In genomic region chr16:10938844-10939648, GRCh38 we compare ENCODE assay signal across 10 cellular contexts. TPM values are rescaled to one million over a fixed set of nuclear protein-coding genes. Genes with fewer than 3 reads are reported as not detected.
DNase-seq lines count a peak whose midpoint lies in the region; ATAC-seq and TF ChIP-seq lines count a peak whose summit lies in the region.
"Had no signal": no experiment of that assay in that cellular context is flagged by ENCODE, and none has a peak within 500 bp of the region (broad histone marks: within the 10 kb centered on the region; RNA-seq: fewer than 3 reads in every experiment).

No MANE protein-coding gene starts in this region.

- no peak for DNase-seq in activated CD8-positive, alpha-beta memory T cell treated with anti-CD3 and anti-CD28 coated beads, Interleukin-2, amount 10 ng/mL, durations not matched to agents 7 days and 5 days
- no peak for DNase-seq in activated CD8-positive, alpha-beta memory T cell treated with anti-CD3 and anti-CD28 coated beads, Interleukin-2, amount 50 U/mL, for 4 hours
- DNase-seq in left colon (no peak), suprapubic skin (ENCODE audit: low spot score in 2 of 2) (no peak), foreskin keratinocyte (no peak)
- no peak for DNase-seq in effector CD4-positive, alpha-beta T cell
- DNase-seq: cortex of kidney, NCI-H2029 treated with DMSO at 0.1 percent for 48 hours had no signal

- peaks cover 6% of the 10 kb centered on the region for H3K36me3 Mint-ChIP-seq in activated CD8-positive, alpha-beta memory T cell treated with anti-CD3 and anti-CD28 coated beads, Interleukin-2, amount 10 ng/mL, durations not matched to agents 7 days and 5 days
- peaks cover 62% of the 10 kb centered on the region for H3K36me3 Mint-ChIP-seq in activated T-helper 17 cell treated with anti-CD3 and anti-CD28 coated beads, Interleukin-2, amount 50 U/mL, for 72 hours (ENCODE audit: low read depth)

- TF ChIP-seq CTCF in suprapubic skin (IDR thresholded peaks at IDR 0.05) (no peak), foreskin keratinocyte (conservative IDR thresholded peaks at IDR 0.05) (no peak)

- no peaks in the 10 kb centered on the region for H3K36me3 ChIP-seq in suprapubic skin

- peak overlapping the region; percentile 68 for H3K4me3 ChIP-seq in suprapubic skin

- H3K4me1 ChIP-seq in suprapubic skin (peaks cover 89% of the 10 kb centered on the region), foreskin keratinocyte (peaks cover 4% of the 10 kb centered on the region)

- no peak overlapping the region for H3K27ac ChIP-seq in suprapubic skin
- H3K27ac ChIP-seq in foreskin keratinocyte, result no peak overlapping the region

- peak overlapping the region; percentile 41 for H3K4me3 Mint-ChIP-seq in activated CD8-positive, alpha-beta memory T cell treated with anti-CD3 and anti-CD28 coated beads, Interleukin-2, amount 10 ng/mL, durations not matched to agents 7 days and 5 days
- H3K4me3 Mint-ChIP-seq in activated T-helper 17 cell treated with anti-CD3 and anti-CD28 coated beads, Interleukin-2, amount 50 U/mL, for 72 hours, result peak overlapping the region; percentile 90

- no peaks in the 10 kb centered on the region for H3K27me3 Mint-ChIP-seq in activated CD8-positive, alpha-beta memory T cell treated with anti-CD3 and anti-CD28 coated beads, Interleukin-2, amount 10 ng/mL, durations not matched to agents 7 days and 5 days
- H3K27me3 Mint-ChIP-seq in activated T-helper 17 cell treated with anti-CD3 and anti-CD28 coated beads, Interleukin-2, amount 50 U/mL, for 72 hours, result no peaks in the 10 kb centered on the region

- no peak for TF ChIP-seq EP300 in suprapubic skin (IDR thresholded peaks at IDR 0.05)

- H3K4me1 Mint-ChIP-seq in activated CD8-positive, alpha-beta memory T cell treated with anti-CD3 and anti-CD28 coated beads, Interleukin-2, amount 10 ng/mL, durations not matched to agents 7 days and 5 days, result peaks cover 76% of the 10 kb centered on the region
- H3K4me1 Mint-ChIP-seq in activated T-helper 17 cell treated with anti-CD3 and anti-CD28 coated beads, Interleukin-2, amount 50 U/mL, for 72 hours, result peaks cover 52% of the 10 kb centered on the region

- CTCF ChIA-PET in activated CD8-positive, alpha-beta memory T cell treated with anti-CD3 and anti-CD28 coated beads, Interleukin-2, amount 10 ng/mL, durations not matched to agents 7 days and 5 days (lab: Charles Lee), result no interaction called here

- H3K9me3 ChIP-seq in suprapubic skin, result no peaks in the 10 kb centered on the region

- H3K27me3 ChIP-seq in suprapubic skin (no peaks in the 10 kb centered on the region), foreskin keratinocyte (no peaks in the 10 kb centered on the region)

- intact Hi-C loops in left colon (cut with DNase I, micrococcal nuclease), result no loop called here

- H3K27ac Mint-ChIP-seq in activated CD8-positive, alpha-beta memory T cell treated with anti-CD3 and anti-CD28 coated beads, Interleukin-2, amount 10 ng/mL, durations not matched to agents 7 days and 5 days, result peak overlapping the region; percentile 25
- peak overlapping the region; percentile 76 for H3K27ac Mint-ChIP-seq in activated T-helper 17 cell treated with anti-CD3 and anti-CD28 coated beads, Interleukin-2, amount 50 U/mL, for 72 hours

- H3K9me3 Mint-ChIP-seq in activated CD8-positive, alpha-beta memory T cell treated with anti-CD3 and anti-CD28 coated beads, Interleukin-2, amount 10 ng/mL, durations not matched to agents 7 days and 5 days (ENCODE audit: low read depth), result no peaks in the 10 kb centered on the region
- no peaks in the 10 kb centered on the region for H3K9me3 Mint-ChIP-seq in activated T-helper 17 cell treated with anti-CD3 and anti-CD28 coated beads, Interleukin-2, amount 50 U/mL, for 72 hours

- WGBS in suprapubic skin, result 44% methylated on average over 6 of the region's 6 CpGs

- TF ChIP-seq POLR2A in suprapubic skin (IDR thresholded peaks at IDR 0.05), result no peak

- ATAC-seq in activated CD8-positive, alpha-beta memory T cell treated with anti-CD3 and anti-CD28 coated beads, Interleukin-2, amount 10 ng/mL, durations not matched to agents 7 days and 5 days, result no peak
- no peak for ATAC-seq in activated T-helper 17 cell treated with anti-CD3 and anti-CD28 coated beads, Interleukin-2, amount 50 U/mL, for 72 hours (replicated peaks)
- peak; percentile 31 for ATAC-seq in left colon
- ATAC-seq in foreskin keratinocyte, result no peak
- no peak for ATAC-seq in GM21723 (IDR thresholded peaks at IDR 0.05; ENCODE audit: unreplicated experiment)

RNA-seq across cellular contexts. Expression of gene DEXI, which starts 3.2 kb away (rescaled TPM):
- 10 to 100 TPM; 23.3 to 30.8 TPM for total RNA-seq in activated CD8-positive, alpha-beta memory T cell treated with anti-CD3 and anti-CD28 coated beads, Interleukin-2, amount 10 ng/mL, durations not matched to agents 7 days and 5 days
- total RNA-seq in activated T-helper 17 cell treated with anti-CD3 and anti-CD28 coated beads, Interleukin-2, amount 50 U/mL, for 72 hours, result 10 to 100 TPM; 22.6 to 24.6 TPM
- total RNA-seq in left colon (10 to 100 TPM; 22.9 to 24.6 TPM), suprapubic skin (10 to 100 TPM; 35.9 to 72.7 (median 58.3) TPM), foreskin keratinocyte (42.8 and 45.1 TPM in 2 replicates)
- polyA plus RNA-seq in foreskin keratinocyte, result 40.4 and 43.1 TPM in 2 replicates

RNA-seq across cellular contexts. Expression of gene CLEC16A, which starts 5.3 kb away (rescaled TPM):
- total RNA-seq in activated CD8-positive, alpha-beta memory T cell treated with anti-CD3 and anti-CD28 coated beads, Interleukin-2, amount 10 ng/mL, durations not matched to agents 7 days and 5 days, result 10 to 100 TPM; 36.5 to 55.9 TPM
- total RNA-seq in activated T-helper 17 cell treated with anti-CD3 and anti-CD28 coated beads, Interleukin-2, amount 50 U/mL, for 72 hours, result 10 to 100 TPM; 24.3 to 24.8 TPM
- total RNA-seq in left colon, result 10 to 100 TPM; 27.3 to 41.6 TPM
- total RNA-seq in suprapubic skin, result 10 to 100 TPM; 37.2 to 62.3 (median 39.0) TPM
- 21.0 and 22.0 TPM in 2 replicates for total RNA-seq in foreskin keratinocyte
- 11.4 and 12.0 TPM in 2 replicates for polyA plus RNA-seq in foreskin keratinocyte
